Comparison of ENCODE assay signal across 17 cellular contexts in genomic region chr2:129481306-129482219, GRCh38.
DNase-seq lines count a peak whose midpoint lies in the region; TF ChIP-seq lines count a peak whose summit lies in the region.
"Had no signal": no experiment of that assay in that cellular context is flagged by ENCODE, and none has a peak within 500 bp of the region (broad histone marks: within the 10 kb centered on the region; RNA-seq: fewer than 3 reads in every experiment).

No MANE protein-coding gene starts in this region.

- no peaks in the 10 kb centered on the region for H3K36me3 Mint-ChIP-seq in activated CD4-positive, alpha-beta T cell treated with anti-CD3 and anti-CD28 coated beads, Interleukin-2, amount 10 ng/mL, durations not matched to agents 24 days and 14 days (ENCODE audit: low read depth)
- no peaks in the 10 kb centered on the region for H3K36me3 Mint-ChIP-seq in neural crest cell (ENCODE audit: low read depth)
- H3K36me3 Mint-ChIP-seq: CD4-positive, CD25-positive, alpha-beta regulatory T cell; CD8-positive, alpha-beta memory T cell had no signal

- no peak overlapping the region for H3K27ac Mint-ChIP-seq in activated CD4-positive, alpha-beta T cell treated with anti-CD3 and anti-CD28 coated beads, Interleukin-2, amount 10 ng/mL, durations not matched to agents 24 days and 14 days
- peak overlapping the region; percentile 73 for H3K27ac Mint-ChIP-seq in neural crest cell (ENCODE audit: unreplicated experiment)
- H3K27ac Mint-ChIP-seq: B cell; CD8-positive, alpha-beta memory T cell; H9 had no signal

- H3K9me3 Mint-ChIP-seq in activated CD4-positive, alpha-beta T cell treated with anti-CD3 and anti-CD28 coated beads, Interleukin-2, amount 10 ng/mL, durations not matched to agents 24 days and 14 days = no peaks in the 10 kb centered on the region
- H3K9me3 Mint-ChIP-seq in neural crest cell = peaks cover 5% of the 10 kb centered on the region
- H3K9me3 Mint-ChIP-seq: H9 had no signal

- H3K9me3 ChIP-seq in OCI-LY3 (ENCODE audit: insufficient read depth, low read length) = no peaks in the 10 kb centered on the region
- H3K9me3 ChIP-seq: A549 had no signal

- H2AFZ ChIP-seq in OCI-LY3 (ENCODE audit: low read depth, low read length) = no peak overlapping the region

- peaks cover 40% of the 10 kb centered on the region for H3K4me1 ChIP-seq in OCI-LY3 (ENCODE audit: low read length)
- H3K4me1 ChIP-seq: A549 had no signal

- H3K4me3 ChIP-seq in OCI-LY3 (ENCODE audit: low read length) = no peak overlapping the region
- H3K4me3 ChIP-seq: A549 had no signal

- no peak overlapping the region for H3K4me3 Mint-ChIP-seq in activated CD4-positive, alpha-beta T cell treated with anti-CD3 and anti-CD28 coated beads, Interleukin-2, amount 10 ng/mL, durations not matched to agents 24 days and 14 days
- no peak overlapping the region for H3K4me3 Mint-ChIP-seq in neural crest cell
- H3K4me3 Mint-ChIP-seq: B cell; CD4-positive, CD25-positive, alpha-beta regulatory T cell; CD8-positive, alpha-beta memory T cell; H9 had no signal

- no peaks in the 10 kb centered on the region for H3K4me1 Mint-ChIP-seq in activated CD4-positive, alpha-beta T cell treated with anti-CD3 and anti-CD28 coated beads, Interleukin-2, amount 10 ng/mL, durations not matched to agents 24 days and 14 days
- peaks cover 30% of the 10 kb centered on the region for H3K4me1 Mint-ChIP-seq in neural crest cell
- H3K4me1 Mint-ChIP-seq: CD4-positive, CD25-positive, alpha-beta regulatory T cell; CD8-positive, alpha-beta memory T cell had no signal

- H3K36me3 ChIP-seq in OCI-LY3 (replicated peaks; ENCODE audit: low read depth, low read length) = peaks cover 7% of the 10 kb centered on the region

- intact Hi-C loops in activated CD4-positive, alpha-beta T cell treated with anti-CD3 and anti-CD28 coated beads, Interleukin-2, amount 10 ng/mL, durations not matched to agents 24 days and 14 days (cut with micrococcal nuclease) = no loop called here

- H3K4me2 ChIP-seq in OCI-LY3 (ENCODE audit: low read length) = peak overlapping the region; percentile 19; the same call in 1 of the 2 replicates
- H3K4me2 ChIP-seq: A549 had no signal

- DNase-seq in activated CD4-positive, alpha-beta T cell treated with anti-CD3 and anti-CD28 coated beads, Interleukin-2, amount 10 ng/mL, durations not matched to agents 24 days and 14 days = peak; percentile 21
- DNase-seq in activated CD4-positive, alpha-beta T cell treated with anti-CD3 and anti-CD28 coated beads, Interleukin-2, amount 50 U/mL, for 4 hours = no peak
- DNase-seq in ecto neural progenitor cell (ENCODE audit: low spot score) = peak; percentile 18
- DNase-seq in neural crest cell (ENCODE audit: low read depth, low spot score) = no peak
- DNase-seq in amygdala (lab: John Stamatoyannopoulos, UW) = no peak
- DNase-seq in NCI-H146 treated with DMSO at 0.1 percent for 48 hours (lab: John Stamatoyannopoulos, UW; ENCODE audit: unreplicated experiment) = no peak
- DNase-seq in SIG-M5 treated with dmso at 0.1 percent for 504 hours (lab: John Stamatoyannopoulos, UW; ENCODE audit: unreplicated experiment) = no peak
- DNase-seq: C1 segment of cervical spinal cord; CD4-positive, CD25-positive, alpha-beta regulatory T cell; CD8-positive, alpha-beta memory T cell; COR-L47; DMS 273 treated with DMSO at 0.1 percent for 48 hours; H9 had no signal

- no peak overlapping the region for H3K9ac ChIP-seq in OCI-LY3 (ENCODE audit: low read length)

- no peaks in the 10 kb centered on the region for H4K20me1 ChIP-seq in OCI-LY3 (ENCODE audit: insufficient read depth, low read length)

- H3K27me3 ChIP-seq in OCI-LY3 (ENCODE audit: low read depth, low read length) = no peaks in the 10 kb centered on the region

- no peaks in the 10 kb centered on the region for H3K79me2 ChIP-seq in OCI-LY3 (ENCODE audit: low read length)

- H3K27me3 Mint-ChIP-seq in activated CD4-positive, alpha-beta T cell treated with anti-CD3 and anti-CD28 coated beads, Interleukin-2, amount 10 ng/mL, durations not matched to agents 24 days and 14 days = no peaks in the 10 kb centered on the region
- H3K27me3 Mint-ChIP-seq in neural crest cell (ENCODE audit: low read depth) = peaks cover 3% of the 10 kb centered on the region
- H3K27me3 Mint-ChIP-seq: B cell; CD4-positive, CD25-positive, alpha-beta regulatory T cell; CD8-positive, alpha-beta memory T cell had no signal

- TF ChIP-seq CTCF in OCI-LY3 (IDR thresholded peaks at IDR 0.05; ENCODE audit: low read depth, low read length) = no peak
- no peak for TF ChIP-seq CTCF in neural crest cell (conservative IDR thresholded peaks at IDR 0.05)

- H3K27ac ChIP-seq in OCI-LY3 (ENCODE audit: low read length) = peak overlapping the region; percentile 18; the same call in 1 of the 2 replicates
- H3K27ac ChIP-seq: 22Rv1, A549 had no signal

Comparison
In these comparisons a context has a peak if more than half of its experiments do, and no peak if none do; other contexts are left out.
1. DNase-seq: peak in activated CD4-positive, alpha-beta T cell treated with anti-CD3 and anti-CD28 coated beads, Interleukin-2, amount 10 ng/mL, durations not matched to agents 24 days and 14 days (single experiment) and ecto neural progenitor cell (single experiment); none in activated CD4-positive, alpha-beta T cell treated with anti-CD3 and anti-CD28 coated beads, Interleukin-2, amount 50 U/mL, for 4 hours (0 of 2), neural crest cell (single experiment), amygdala (0 of 56), NCI-H146 treated with DMSO at 0.1 percent for 48 hours (single experiment) and SIG-M5 treated with dmso at 0.1 percent for 504 hours (single experiment).